Comparison of ENCODE assay signal across 22 cellular contexts in the genomic region with DNA sequence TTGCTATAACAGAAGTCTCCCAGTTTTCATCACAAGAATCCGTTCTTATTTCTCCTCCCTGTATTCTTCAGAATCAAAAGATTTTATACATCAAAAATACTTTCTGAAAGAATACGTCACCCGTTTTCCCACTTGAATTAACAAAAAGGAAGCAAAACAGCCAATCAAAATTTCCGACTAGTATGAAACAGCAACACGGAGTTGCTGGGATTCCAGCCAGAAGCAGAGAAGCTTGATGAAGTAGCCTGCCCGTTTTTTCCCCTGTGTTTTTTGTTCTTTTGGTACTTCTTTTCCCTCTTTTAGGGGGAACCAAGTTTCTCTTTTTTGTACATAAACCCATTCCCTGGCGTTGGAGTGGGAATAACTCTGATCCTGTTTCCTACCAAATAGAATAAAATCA. TPM values are rescaled to one million over a fixed set of nuclear protein-coding genes. Genes with fewer than 3 reads are reported as not detected.
DNase-seq lines count a peak whose midpoint lies in the region; ATAC-seq and TF ChIP-seq lines count a peak whose summit lies in the region.
"Had no signal": no experiment of that assay in that cellular context is flagged by ENCODE, and none has a peak within 500 bp of the region (broad histone marks: within the 10 kb centered on the region; RNA-seq: fewer than 3 reads in every experiment).

No MANE protein-coding gene starts in this region.

- no peaks in the 10 kb centered on the region for H3K36me3 Mint-ChIP-seq in natural killer cell treated with Interleukin-12 subunit alpha and Interleukin-12 subunit beta and Interleukin-15 and Interleukin-18, amount 100 ng/mL, for 72 hours
- H3K36me3 Mint-ChIP-seq in natural killer cell (no peaks in the 10 kb centered on the region), nephron progenitor cell (ENCODE audit: low read depth) (no peaks in the 10 kb centered on the region)
- H3K36me3 Mint-ChIP-seq in activated naive CD4-positive, alpha-beta T cell treated with anti-CD3 and anti-CD28 coated beads for 36 hours (ENCODE audit: low read depth), result no peaks in the 10 kb centered on the region
- H3K36me3 Mint-ChIP-seq: activated CD4-positive, alpha-beta memory T cell treated with anti-CD3 and anti-CD28 coated beads for 36 hours; activated naive CD4-positive, alpha-beta T cell treated with anti-CD3 and anti-CD28 coated beads, Interleukin-2, amount 50 U/mL, for 24 hours had no signal

- peaks cover 13% of the 10 kb centered on the region in 2 donors for H3K4me1 Mint-ChIP-seq in natural killer cell treated with Interleukin-12 subunit alpha and Interleukin-12 subunit beta and Interleukin-15 and Interleukin-18, amount 100 ng/mL, for 72 hours (ENCODE audit: low read depth in 2 of 2)
- H3K4me1 Mint-ChIP-seq in natural killer cell (peaks cover 15 to 26% of the 10 kb centered on the region in 2 donors), nephron progenitor cell (no peaks in the 10 kb centered on the region)
- H3K4me1 Mint-ChIP-seq in activated naive CD4-positive, alpha-beta T cell treated with anti-CD3 and anti-CD28 coated beads for 36 hours (ENCODE audit: low read depth), result peaks cover 20% of the 10 kb centered on the region

- no peak overlapping the region for H3K4me3 ChIP-seq in fibroblast of pulmonary artery (replicated peaks; ENCODE audit: low read depth, low read length)
- H3K4me3 ChIP-seq: skin epidermis had no signal

- H3K9me3 Mint-ChIP-seq in natural killer cell treated with Interleukin-12 subunit alpha and Interleukin-12 subunit beta and Interleukin-15 and Interleukin-18, amount 100 ng/mL, for 72 hours, result no peaks in the 10 kb centered on the region
- H3K9me3 Mint-ChIP-seq in natural killer cell (no peaks in the 10 kb centered on the region), nephron progenitor cell (no peaks in the 10 kb centered on the region)
- H3K9me3 Mint-ChIP-seq in activated naive CD4-positive, alpha-beta T cell treated with anti-CD3 and anti-CD28 coated beads for 36 hours, result no peaks in the 10 kb centered on the region
- H3K9me3 Mint-ChIP-seq: activated CD4-positive, alpha-beta memory T cell treated with anti-CD3 and anti-CD28 coated beads for 36 hours; activated naive CD4-positive, alpha-beta T cell treated with anti-CD3 and anti-CD28 coated beads, Interleukin-2, amount 50 U/mL, for 24 hours had no signal

- no peak overlapping the region for H3K4me3 Mint-ChIP-seq in natural killer cell treated with Interleukin-12 subunit alpha and Interleukin-12 subunit beta and Interleukin-15 and Interleukin-18, amount 100 ng/mL, for 72 hours
- H3K4me3 Mint-ChIP-seq in natural killer cell, result no peak overlapping the region
- H3K4me3 Mint-ChIP-seq in nephron progenitor cell, result no peak overlapping the region
- H3K4me3 Mint-ChIP-seq in activated naive CD4-positive, alpha-beta T cell treated with anti-CD3 and anti-CD28 coated beads for 36 hours, result no peak overlapping the region
- H3K4me3 Mint-ChIP-seq: activated CD4-positive, alpha-beta memory T cell treated with anti-CD3 and anti-CD28 coated beads for 36 hours; activated naive CD4-positive, alpha-beta T cell treated with anti-CD3 and anti-CD28 coated beads, Interleukin-2, amount 50 U/mL, for 24 hours; T-helper 17 cell had no signal

- ATAC-seq in natural killer cell treated with Interleukin-12 subunit alpha and Interleukin-12 subunit beta and Interleukin-15 and Interleukin-18, amount 100 ng/mL, for 72 hours, result no peak
- ATAC-seq in natural killer cell, result no peak
- ATAC-seq: T-helper 17 cell had no signal

- CTCF ChIA-PET in activated naive CD4-positive, alpha-beta T cell treated with anti-CD3 and anti-CD28 coated beads for 36 hours (lab: Charles Lee), result no interaction called here

- no peak for TF ChIP-seq CTCF in natural killer cell (IDR thresholded peaks at IDR 0.05)
- no peak for TF ChIP-seq CTCF in fibroblast of pulmonary artery (IDR thresholded peaks at IDR 0.05; ENCODE audit: low read length, missing control alignments)
- TF ChIP-seq CTCF in nephron progenitor cell (IDR thresholded peaks at IDR 0.05), result no peak
- no peak for TF ChIP-seq CTCF in GM20000 (IDR thresholded peaks at IDR 0.05; ENCODE audit: extremely low read depth, missing control alignments)

- intact Hi-C loops in natural killer cell (cut with micrococcal nuclease), result no loop called here
- intact Hi-C loops in activated naive CD4-positive, alpha-beta T cell treated with anti-CD3 and anti-CD28 coated beads for 36 hours (cut with micrococcal nuclease), result no loop called here

- no peak for DNase-seq in natural killer cell treated with Interleukin-12 subunit alpha and Interleukin-12 subunit beta and Interleukin-15 and Interleukin-18, amount 100 ng/mL, for 72 hours (ENCODE audit: low spot score)
- no peak for DNase-seq in natural killer cell
- DNase-seq in fibroblast of pulmonary artery (ENCODE audit: low read depth), result peak; percentile 26
- no peak for DNase-seq in nephron progenitor cell
- no peak for DNase-seq in activated naive CD4-positive, alpha-beta T cell treated with anti-CD3 and anti-CD28 coated beads for 36 hours
- no peak for DNase-seq in GM20000 (ENCODE audit: low spot score)
- no peak for DNase-seq in NCI-H2029 treated with DMSO at 0.1 percent for 48 hours (lab: John Stamatoyannopoulos, UW)
- no peak for DNase-seq in C1 segment of cervical spinal cord (lab: John Stamatoyannopoulos, UW)
- DNase-seq: activated CD4-positive, alpha-beta memory T cell treated with anti-CD3 and anti-CD28 coated beads for 36 hours; DMS 273 treated with DMSO at 0.1 percent for 48 hours; foreskin fibroblast; KG1; kidney; NCI-H1105; NCI-H69; OCI-M1; SIG-M5; stimulated activated CD4-positive, alpha-beta T cell treated with anti-CD3 and anti-CD28 coated beads, Interleukin-4, amount 100 ng/mL, for 24 hours; T-helper 17 cell; WERI-Rb-1 had no signal

- no peaks in the 10 kb centered on the region for H3K27me3 Mint-ChIP-seq in natural killer cell treated with Interleukin-12 subunit alpha and Interleukin-12 subunit beta and Interleukin-15 and Interleukin-18, amount 100 ng/mL, for 72 hours
- H3K27me3 Mint-ChIP-seq in natural killer cell (ENCODE audit: low read depth in 2 of 2), result no peaks in the 10 kb centered on the region
- H3K27me3 Mint-ChIP-seq in nephron progenitor cell (ENCODE audit: low read depth, poor library complexity), result no peaks in the 10 kb centered on the region
- H3K27me3 Mint-ChIP-seq in activated naive CD4-positive, alpha-beta T cell treated with anti-CD3 and anti-CD28 coated beads for 36 hours (ENCODE audit: low read depth), result no peaks in the 10 kb centered on the region
- H3K27me3 Mint-ChIP-seq: activated CD4-positive, alpha-beta memory T cell treated with anti-CD3 and anti-CD28 coated beads for 36 hours; activated naive CD4-positive, alpha-beta T cell treated with anti-CD3 and anti-CD28 coated beads, Interleukin-2, amount 50 U/mL, for 24 hours; T-helper 17 cell had no signal

- H3K27ac Mint-ChIP-seq in natural killer cell treated with Interleukin-12 subunit alpha and Interleukin-12 subunit beta and Interleukin-15 and Interleukin-18, amount 100 ng/mL, for 72 hours, result peak overlapping the region; percentile 3 to 91
- H3K27ac Mint-ChIP-seq in natural killer cell (peak overlapping the region in 1 of 2 donors; percentile 87), nephron progenitor cell (peak overlapping the region; percentile 36)
- H3K27ac Mint-ChIP-seq in activated naive CD4-positive, alpha-beta T cell treated with anti-CD3 and anti-CD28 coated beads for 36 hours, result no peak overlapping the region
- H3K27ac Mint-ChIP-seq: activated CD4-positive, alpha-beta memory T cell treated with anti-CD3 and anti-CD28 coated beads for 36 hours; activated naive CD4-positive, alpha-beta T cell treated with anti-CD3 and anti-CD28 coated beads, Interleukin-2, amount 50 U/mL, for 24 hours; T-helper 17 cell had no signal

RNA-seq across cellular contexts. Expression of a gene that starts 14.6 kb away (rescaled TPM):
- under 1 TPM in 1 of 2 donors, not detected in 1; 0.05 TPM for total RNA-seq in natural killer cell treated with Interleukin-12 subunit alpha and Interleukin-12 subunit beta and Interleukin-15 and Interleukin-18, amount 100 ng/mL, for 72 hours
- under 1 TPM; 0.24 to 0.93 (median 0.50) TPM for total RNA-seq in natural killer cell
- total RNA-seq in activated naive CD4-positive, alpha-beta T cell treated with anti-CD3 and anti-CD28 coated beads for 36 hours, result under 1 TPM; 0.10 to 0.14 TPM
